In the genomic region with DNA sequence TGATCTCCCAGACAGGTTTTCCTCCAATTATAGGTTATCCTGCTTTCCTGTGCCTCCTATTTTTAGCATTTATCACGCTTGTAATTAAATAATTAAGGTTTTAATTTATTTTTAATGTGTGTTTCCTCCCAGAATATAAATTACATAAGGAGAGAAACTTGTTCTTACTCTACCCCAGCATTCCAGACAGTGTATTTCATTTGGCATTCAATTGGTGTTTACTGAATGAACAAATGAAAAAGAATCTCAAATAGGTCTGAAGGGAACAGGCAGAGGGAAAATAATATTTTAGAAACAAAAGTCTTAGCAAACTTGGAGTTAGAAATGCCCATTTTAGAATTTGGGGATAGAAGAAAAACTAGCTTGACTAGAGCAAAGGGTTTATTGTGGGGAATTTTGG, we compare ENCODE assay signal across 1 cellular context.
TF ChIP-seq lines count a peak whose summit lies in the region.

No MANE protein-coding gene starts in this region.

TF ChIP-seq in IMR-90, 13 proteins besides CTCF, POLR2A, EP300 and RAD21:
- TF ChIP-seq RFX5 (IDR thresholded peaks at IDR 0.05; ENCODE audit: low read depth, low read length) (no peak), SMC3 (IDR thresholded peaks at IDR 0.05; ENCODE audit: low read depth, low read length) (no peak), FOS (IDR thresholded peaks at IDR 0.05; ENCODE audit: low read depth, low read length) (no peak), BHLHE40 (IDR thresholded peaks at IDR 0.05; ENCODE audit: low read depth, low read length) (no peak), MAFK (IDR thresholded peaks at IDR 0.05; ENCODE audit: low read depth, low read length) (no peak), MAZ (IDR thresholded peaks at IDR 0.05; ENCODE audit: borderline replicate concordance, low read depth, low read length) (no peak), MXI1 (IDR thresholded peaks at IDR 0.05; ENCODE audit: borderline replicate concordance, low read depth, low read length) (no peak), RCOR1 (IDR thresholded peaks at IDR 0.05; ENCODE audit: insufficient replicate concordance, low read length) (no peak), NFE2L2 (IDR thresholded peaks at IDR 0.05; ENCODE audit: low read depth, low read length) (no peak), CHD1 (IDR thresholded peaks at IDR 0.05; ENCODE audit: low read depth, low read length) (no peak)
- TF ChIP-seq, protein P1, sequence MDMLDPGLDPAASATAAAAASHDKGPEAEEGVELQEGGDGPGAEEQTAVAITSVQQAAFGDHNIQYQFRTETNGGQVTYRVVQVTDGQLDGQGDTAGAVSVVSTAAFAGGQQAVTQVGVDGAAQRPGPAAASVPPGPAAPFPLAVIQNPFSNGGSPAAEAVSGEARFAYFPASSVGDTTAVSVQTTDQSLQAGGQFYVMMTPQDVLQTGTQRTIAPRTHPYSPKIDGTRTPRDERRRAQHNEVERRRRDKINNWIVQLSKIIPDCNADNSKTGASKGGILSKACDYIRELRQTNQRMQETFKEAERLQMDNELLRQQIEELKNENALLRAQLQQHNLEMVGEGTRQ (IDR thresholded peaks at IDR 0.05; ENCODE audit: low read depth, low read length) = no peak
